ENCODE assay signal across 14 cellular contexts in the genomic region with DNA sequence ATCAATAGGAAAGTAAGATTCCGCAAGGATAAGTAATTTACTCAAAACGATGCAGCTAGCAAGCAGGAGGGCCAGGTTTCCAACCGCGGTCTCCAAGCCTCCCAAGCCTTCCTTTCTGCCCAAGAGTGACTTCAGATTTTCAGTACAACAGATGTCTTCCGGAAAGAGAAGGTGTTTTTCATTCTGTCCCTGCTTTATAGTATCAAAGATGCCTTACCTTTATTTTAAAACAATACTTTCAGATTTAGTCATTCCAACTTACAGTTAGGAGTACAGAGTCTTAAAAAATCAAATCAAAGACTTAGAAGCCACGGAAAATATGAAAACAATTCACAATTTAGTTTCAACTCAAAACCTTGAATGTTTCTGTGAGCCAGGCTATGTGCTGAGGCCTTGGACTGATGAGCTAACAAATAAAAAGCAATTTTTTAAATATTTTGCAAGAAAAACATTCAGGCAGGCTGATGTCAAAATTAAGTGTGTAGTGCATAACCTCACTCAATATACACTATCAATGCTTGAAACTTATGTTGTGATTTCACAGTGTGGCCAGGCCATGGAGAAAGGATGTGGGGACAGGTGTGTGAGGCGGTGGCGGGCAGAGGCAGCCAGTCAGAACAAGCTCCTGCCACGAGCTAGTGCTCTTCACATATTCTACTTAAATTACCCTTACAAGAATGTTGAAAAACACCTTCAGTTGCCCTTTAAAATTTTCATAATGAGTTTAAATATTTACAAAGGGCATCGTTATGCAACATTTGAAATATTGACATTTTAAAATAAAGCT. TPM values are rescaled to one million over a fixed set of nuclear protein-coding genes. Genes with fewer than 3 reads are reported as not detected.
DNase-seq lines count a peak whose midpoint lies in the region; ATAC-seq, FAIRE-seq and TF ChIP-seq lines count a peak whose summit lies in the region.
"Had no signal": no experiment of that assay in that cellular context is flagged by ENCODE, and none has a peak within 500 bp of the region (broad histone marks: within the 10 kb centered on the region; RNA-seq: fewer than 3 reads in every experiment).

No MANE protein-coding gene starts in this region.

- DNase-seq in A549 (ENCODE audit: low read depth in 1 of 2, low spot score in 1 of 2): no peak
- peak; percentile 10 for DNase-seq in T-helper 2 cell treated with Interferon-gamma antibody and Interleukin-4, amounts not matched to agents 5 μg/mL and 100 μg/mL, for 36 hours (ENCODE audit: low spot score)
- no peak for DNase-seq in sciatic nerve (ENCODE audit: low spot score)
- DNase-seq in amniotic stem cell (lab: John Stamatoyannopoulos, UW): no peak
- DNase-seq in NCI-H187 (lab: John Stamatoyannopoulos, UW): no peak
- no peak for DNase-seq in NOMO-1 treated with DMSO at 0.1 percent for 48 hours (lab: John Stamatoyannopoulos, UW; ENCODE audit: unreplicated experiment)
- DNase-seq: KG1, NCI-H524, SJCRH30, testis had no signal

- peak overlapping the region; percentile 54 for H3K4me2 ChIP-seq in A549

- peaks cover 50% of the 10 kb centered on the region for H3K4me1 ChIP-seq in A549
- H3K4me1 ChIP-seq: SJCRH30 had no signal

- peaks cover 19% of the 10 kb centered on the region for H3K4me1 Mint-ChIP-seq in T-helper 2 cell treated with Interferon-gamma antibody and Interleukin-4, amounts not matched to agents 5 μg/mL and 100 μg/mL, for 36 hours (ENCODE audit: low read depth)
- H3K4me1 Mint-ChIP-seq: brain had no signal

- peak overlapping the region; percentile 87 to 92 for H3K27ac ChIP-seq in A549
- H3K27ac ChIP-seq: BLaER1 treated with 17β-estradiol and CSF1 and Interleukin-3, amounts not matched to agents 10 nM and 100 nM; SJCRH30; testis had no signal

- H3K27ac Mint-ChIP-seq in T-helper 2 cell treated with Interferon-gamma antibody and Interleukin-4, amounts not matched to agents 5 μg/mL and 100 μg/mL, for 36 hours: no peak overlapping the region
- H3K27ac Mint-ChIP-seq: brain had no signal

- no peak for FAIRE-seq in A549 (lab: Jason Lieb, UNC)

- H3K9me3 Mint-ChIP-seq in T-helper 2 cell treated with Interferon-gamma antibody and Interleukin-4, amounts not matched to agents 5 μg/mL and 100 μg/mL, for 36 hours: no peaks in the 10 kb centered on the region
- H3K9me3 Mint-ChIP-seq: brain had no signal

- no peak overlapping the region for H3K4me3 ChIP-seq in A549
- H3K4me3 ChIP-seq: BLaER1 treated with 17β-estradiol and CSF1 and Interleukin-3, amounts not matched to agents 10 nM and 100 nM; SJCRH30; testis had no signal

- H3K27me3 Mint-ChIP-seq in T-helper 2 cell treated with Interferon-gamma antibody and Interleukin-4, amounts not matched to agents 5 μg/mL and 100 μg/mL, for 36 hours (ENCODE audit: low read depth): no peaks in the 10 kb centered on the region

- no peak for TF ChIP-seq POLR2A in A549 (IDR thresholded peaks at IDR 0.05; ENCODE audit: low read length)

- no peak for TF ChIP-seq EP300 in A549 (IDR thresholded peaks at IDR 0.05)

- H3K4me3 Mint-ChIP-seq in T-helper 2 cell treated with Interferon-gamma antibody and Interleukin-4, amounts not matched to agents 5 μg/mL and 100 μg/mL, for 36 hours: no peak overlapping the region
- H3K4me3 Mint-ChIP-seq: brain had no signal

- H3K36me3 Mint-ChIP-seq in T-helper 2 cell treated with Interferon-gamma antibody and Interleukin-4, amounts not matched to agents 5 μg/mL and 100 μg/mL, for 36 hours (ENCODE audit: low read depth): no peaks in the 10 kb centered on the region

- no peaks in the 10 kb centered on the region for H3K9me3 ChIP-seq in A549
- H3K9me3 ChIP-seq: BLaER1 treated with 17β-estradiol and CSF1 and Interleukin-3, amounts not matched to agents 10 nM and 100 nM; SJCRH30; testis had no signal

- no peak for TF ChIP-seq CTCF in A549 (IDR thresholded peaks at IDR 0.05)

- TF ChIP-seq RAD21 in A549 (conservative IDR thresholded peaks at IDR 0.05 in 1 of 2, IDR thresholded peaks at IDR 0.05 in 1 of 2): no peak

- POLR2A ChIA-PET in A549 (lab: Yijun Ruan, JAX): no interaction called here

- intact Hi-C loops in sciatic nerve (cut with DNase I): no loop called here

- ATAC-seq in A549: no peak
- peak; percentile 84 for ATAC-seq in GM18868 (IDR thresholded peaks at IDR 0.05; ENCODE audit: unreplicated experiment)
- ATAC-seq in HG02840 (IDR thresholded peaks at IDR 0.05; ENCODE audit: low FRiP score, unreplicated experiment): peak; percentile 69
- no peak for ATAC-seq in sciatic nerve

- CTCF ChIA-PET in A549 (lab: Yijun Ruan, JAX): interaction anchor here (0.8 to 1.2 kb wide), 3 partner anchors 15 to 110 kb away, joined by 3 to 4 read pairs (median 3); no protein-coding TSS in a partner anchor

- WGBS in A549 (ENCODE audit: missing lambda C conversion rate): 82% methylated on average over 10 of the region's 10 CpGs

TF ChIP-seq in A549, 52 proteins besides CTCF, POLR2A, EP300 and RAD21:
- TF ChIP-seq, protein P1, sequence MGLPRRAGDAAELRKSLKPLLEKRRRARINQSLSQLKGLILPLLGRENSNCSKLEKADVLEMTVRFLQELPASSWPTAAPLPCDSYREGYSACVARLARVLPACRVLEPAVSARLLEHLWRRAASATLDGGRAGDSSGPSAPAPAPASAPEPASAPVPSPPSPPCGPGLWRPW (IDR thresholded peaks at IDR 0.05): no peak
- TF ChIP-seq HDAC2 (IDR thresholded peaks at IDR 0.05) (no peak), ZNF302 (CRISPR knock-in tag; IDR thresholded peaks at IDR 0.05) (no peak), E2F6 (IDR thresholded peaks at IDR 0.05; ENCODE audit: borderline replicate concordance, low read depth) (no peak), USF2 (IDR thresholded peaks at IDR 0.05) (no peak), HEYL (CRISPR knock-in tag; IDR thresholded peaks at IDR 0.05) (no peak), TFCP2L1 (CRISPR knock-in tag; IDR thresholded peaks at IDR 0.05) (no peak), MAFK (IDR thresholded peaks at IDR 0.05; ENCODE audit: partially characterized antibody) (no peak), FOSB (CRISPR knock-in tag; IDR thresholded peaks at IDR 0.05) (no peak), CHD4 (IDR thresholded peaks at IDR 0.05; ENCODE audit: borderline replicate concordance) (no peak), PHF8 (IDR thresholded peaks at IDR 0.05; ENCODE audit: borderline replicate concordance, low read depth) (no peak)
- TF ChIP-seq, protein P2, sequence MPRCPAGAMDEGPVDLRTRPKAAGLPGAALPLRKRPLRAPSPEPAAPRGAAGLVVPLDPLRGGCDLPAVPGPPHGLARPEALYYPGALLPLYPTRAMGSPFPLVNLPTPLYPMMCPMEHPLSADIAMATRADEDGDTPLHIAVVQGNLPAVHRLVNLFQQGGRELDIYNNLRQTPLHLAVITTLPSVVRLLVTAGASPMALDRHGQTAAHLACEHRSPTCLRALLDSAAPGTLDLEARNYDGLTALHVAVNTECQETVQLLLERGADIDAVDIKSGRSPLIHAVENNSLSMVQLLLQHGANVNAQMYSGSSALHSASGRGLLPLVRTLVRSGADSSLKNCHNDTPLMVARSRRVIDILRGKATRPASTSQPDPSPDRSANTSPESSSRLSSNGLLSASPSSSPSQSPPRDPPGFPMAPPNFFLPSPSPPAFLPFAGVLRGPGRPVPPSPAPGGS (IDR thresholded peaks at IDR 0.05): no peak

RNA-seq across cellular contexts. Expression of gene CYB5A, which starts 43.4 kb away (rescaled TPM):
- polyA plus RNA-seq in A549 (2011; rRNA removed) (132 and 134 TPM in 2 replicates), A549 (2017; fragmentation: RNase III; extraction: RNeasy Plus Mini Kit Qiagen cat#74134 plus additional on column Dnase treatment) (227 to 287 TPM (median 267 TPM) in 3 replicates)
- 112 and 145 TPM in 2 replicates for polyA plus RNA-seq in A549 (2012; cell fraction: cytosol; rRNA removed)
- polyA plus RNA-seq in A549 (2012; cell fraction: nucleus; rRNA removed): 49.4 and 73.1 TPM in 2 replicates
- 38.3 and 46.0 TPM in 2 replicates for polyA minus RNA-seq in A549 (2011; rRNA and poly(A)+ RNA removed)
- 117 TPM for total RNA-seq in sciatic nerve

Comparison
In these comparisons a context has a peak if more than half of its experiments do, and no peak if none do; other contexts are left out.
1. ATAC-seq: peak in GM18868 (single experiment) and HG02840 (single experiment); none in A549 (0 of 2) and sciatic nerve (single experiment).